12 cellular contexts compared by ENCODE assay signal in genomic region chr5:126531543-126532120, GRCh38.
A peak's percentile ranks its signal among the peaks of the same experiment; 100 is the strongest.
DNase-seq lines count a peak whose midpoint lies in the region; ATAC-seq and TF ChIP-seq lines count a peak whose summit lies in the region.
"Had no signal": no experiment of that assay in that cellular context is flagged by ENCODE, and none has a peak within 500 bp of the region (broad histone marks: within the 10 kb centered on the region; RNA-seq: fewer than 3 reads in every experiment).

No MANE protein-coding gene starts in this region.

- no peak overlapping the region for H3K4me3 ChIP-seq in ACC112 (ENCODE audit: low read depth, low read length)

- no peak for TF ChIP-seq CTCF in neural crest cell (conservative IDR thresholded peaks at IDR 0.05)

- peaks cover 4% of the 10 kb centered on the region for H3K9me3 Mint-ChIP-seq in neural crest cell

- DNase-seq in RPMI8226, result peak; percentile 9
- DNase-seq in fibroblast of peridontal ligament (ENCODE audit: extremely low read depth), result peak; percentile 64
- peak; percentile 22 for DNase-seq in neural crest cell (ENCODE audit: low read depth, low spot score)
- no peak for DNase-seq in NCI-H1694 treated with DMSO at 0.1 percent for 48 hours (lab: John Stamatoyannopoulos, UW)
- no peak for DNase-seq in stimulated activated naive CD4-positive, alpha-beta T cell treated with Interleukin-2 at 50 U/mL for 16 hours (lab: John Stamatoyannopoulos, UW)
- DNase-seq: activated CD8-positive, alpha-beta memory T cell treated with anti-CD3 and anti-CD28 coated beads, Interleukin-2, amount 50 U/mL, for 48 hours; naive thymus-derived CD4-positive, alpha-beta T cell; stimulated activated CD4-positive, alpha-beta T cell treated with anti-CD3 and anti-CD28 coated beads, Interleukin-4, amount 100 ng/mL, for 4 hours had no signal

- no peaks in the 10 kb centered on the region for H3K79me2 ChIP-seq in ACC112 (ENCODE audit: control insufficient read depth, insufficient read depth, low read length, unreplicated experiment)

- H3K27me3 Mint-ChIP-seq in neural crest cell (ENCODE audit: low read depth), result no peaks in the 10 kb centered on the region

- H3K36me3 ChIP-seq in ACC112 (ENCODE audit: insufficient read depth, low read length), result no peaks in the 10 kb centered on the region

- H3K4me1 Mint-ChIP-seq in neural crest cell, result peaks cover 32% of the 10 kb centered on the region
- H3K4me1 Mint-ChIP-seq: IgD-negative memory B cell; naive thymus-derived CD4-positive, alpha-beta T cell had no signal

- peak overlapping the region; percentile 45 for H3K27ac Mint-ChIP-seq in neural crest cell (ENCODE audit: unreplicated experiment)
- H3K27ac Mint-ChIP-seq: IgD-negative memory B cell had no signal

- H3K36me3 Mint-ChIP-seq in neural crest cell (ENCODE audit: low read depth), result peaks cover 4% of the 10 kb centered on the region
- H3K36me3 Mint-ChIP-seq: IgD-negative memory B cell had no signal

- no peak overlapping the region for H3K27ac ChIP-seq in ACC112 (ENCODE audit: low read depth, low read length)

- H3K4me1 ChIP-seq in ACC112 (ENCODE audit: control insufficient read depth, insufficient read depth, low read length, unreplicated experiment), result peaks cover 11% of the 10 kb centered on the region

- peak overlapping the region; percentile 42 for H3K4me3 Mint-ChIP-seq in neural crest cell
- H3K4me3 Mint-ChIP-seq: IgD-negative memory B cell; naive thymus-derived CD4-positive, alpha-beta T cell had no signal

- ATAC-seq in GM21825 (IDR thresholded peaks at IDR 0.05; ENCODE audit: unreplicated experiment), result no peak
- no peak for ATAC-seq in HG02759 (IDR thresholded peaks at IDR 0.05; ENCODE audit: unreplicated experiment)
- ATAC-seq: naive thymus-derived CD4-positive, alpha-beta T cell had no signal

- peak overlapping the region; percentile 35 for H2AFZ ChIP-seq in ACC112 (ENCODE audit: low read length, unreplicated experiment)

- H3K27me3 ChIP-seq in ACC112 (ENCODE audit: insufficient read depth, low read length), result no peaks in the 10 kb centered on the region

Comparison
In these comparisons a context has a peak if more than half of its experiments do, and no peak if none do; other contexts are left out.
1. DNase-seq: peak in RPMI8226 (single experiment), fibroblast of peridontal ligament (single experiment) and neural crest cell (single experiment); none in NCI-H1694 treated with DMSO at 0.1 percent for 48 hours (single experiment) and stimulated activated naive CD4-positive, alpha-beta T cell treated with Interleukin-2 at 50 U/mL for 16 hours (single experiment).